Comparison of ENCODE assay signal across 1 cellular context in the genomic region with DNA sequence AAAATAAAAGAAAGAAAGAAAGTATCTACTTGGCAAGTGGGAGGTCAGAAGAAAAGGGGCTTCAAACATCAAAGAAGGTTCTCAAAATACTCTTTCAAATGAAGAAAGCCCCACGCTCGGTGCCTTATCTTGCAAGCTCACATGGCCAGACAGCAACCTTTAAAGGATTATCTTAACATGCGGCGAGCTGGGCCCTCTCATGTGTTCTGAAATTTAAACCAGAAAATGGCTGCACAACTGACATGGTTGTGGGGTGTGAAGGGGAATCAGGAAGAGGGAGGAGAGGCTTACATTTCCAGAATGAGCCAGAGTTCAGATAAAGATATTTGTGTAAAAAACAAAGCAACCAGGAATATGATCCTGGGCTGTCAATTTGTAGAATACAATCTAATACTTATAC.
A peak's percentile ranks its signal among the peaks of the same experiment; 100 is the strongest.
TF ChIP-seq lines count a peak whose summit lies in the region.

No MANE protein-coding gene starts in this region.

TF ChIP-seq in K562, 482 proteins besides CTCF, POLR2A, EP300 and RAD21 (continued from another document and continues in another):
- TF ChIP-seq SIRT6 (IDR thresholded peaks at IDR 0.05; ENCODE audit: low read depth, low read length) (no peak), ZNF512 (tag; IDR thresholded peaks at IDR 0.05) (no peak), BRF2 (IDR thresholded peaks at IDR 0.05; ENCODE audit: borderline replicate concordance, insufficient read depth, insufficient read length) (no peak), MCM2 (IDR thresholded peaks at IDR 0.05; ENCODE audit: low read depth) (no peak), ZNF740 (CRISPR knock-in tag; IDR thresholded peaks at IDR 0.05) (no peak), ZNF740 (tag; IDR thresholded peaks at IDR 0.05) (peak in 1 of 2 experiments; percentile 83; a peak in 1 of 4 replicates), MTF1 (CRISPR knock-in tag; IDR thresholded peaks at IDR 0.05; ENCODE audit: borderline replicate concordance) (peak; percentile 90), NR2C2 (CRISPR knock-in tag; IDR thresholded peaks at IDR 0.05) (no peak), NR2C2 (tag; IDR thresholded peaks at IDR 0.05) (peak; percentile 64), POLR2B (IDR thresholded peaks at IDR 0.05; ENCODE audit: low read depth, partially characterized antibody) (no peak), HNRNPL (IDR thresholded peaks at IDR 0.05; ENCODE audit: low read depth, low read length) (no peak), ZNF445 (CRISPR knock-in tag; IDR thresholded peaks at IDR 0.05; ENCODE audit: low read depth) (peak; percentile 88), ZNF165 (CRISPR knock-in tag; IDR thresholded peaks at IDR 0.05; ENCODE audit: borderline replicate concordance) (peak; percentile 97), RBBP5 (IDR thresholded peaks at IDR 0.05; ENCODE audit: borderline replicate concordance, insufficient read depth, low read length, poor library complexity, severe bottlenecking) (no peak), SIX5 (IDR thresholded peaks at IDR 0.05; ENCODE audit: borderline replicate concordance in 1 of 2, insufficient read depth in 1 of 2, low read depth in 1 of 2, low read length in 2 of 2) (no peak), ZFPM2 (CRISPR knock-in tag; IDR thresholded peaks at IDR 0.05) (no peak), MECOM (CRISPR knock-in tag; IDR thresholded peaks at IDR 0.05) (peak; percentile 83), ZNF263 (CRISPR knock-in tag; IDR thresholded peaks at IDR 0.05; ENCODE audit: borderline replicate concordance) (peak; percentile 74; the same call in 1 of the 2 replicates), MYBL2 (IDR thresholded peaks at IDR 0.05; ENCODE audit: low read depth) (peak; percentile 61; the same call in 1 of the 2 replicates), MYBL2 (CRISPR knock-in tag; IDR thresholded peaks at IDR 0.05; ENCODE audit: borderline replicate concordance) (no peak), FOXK2 (conservative IDR thresholded peaks at IDR 0.05 in 1 of 2, IDR thresholded peaks at IDR 0.05 in 1 of 2; ENCODE audit: low read depth in 2 of 2) (no peak), XRCC3 (IDR thresholded peaks at IDR 0.05) (no peak), HIVEP1 (CRISPR knock-in tag; IDR thresholded peaks at IDR 0.05) (peak; percentile 95), ZNF766 (CRISPR knock-in tag; conservative IDR thresholded peaks at IDR 0.05) (peak; percentile 83), ZNF431 (CRISPR knock-in tag; IDR thresholded peaks at IDR 0.05) (peak; percentile 79), SMAD2 (IDR thresholded peaks at IDR 0.05; ENCODE audit: low read depth, low read length) (no peak), TOE1 (IDR thresholded peaks at IDR 0.05; ENCODE audit: borderline replicate concordance) (no peak), TOE1 (CRISPR knock-in tag; IDR thresholded peaks at IDR 0.05; ENCODE audit: borderline replicate concordance, low read depth) (no peak), ZFP1 (CRISPR knock-in tag; IDR thresholded peaks at IDR 0.05) (peak; percentile 81), ZNF75A (CRISPR knock-in tag; IDR thresholded peaks at IDR 0.05) (peak; percentile 75), ATF6 (CRISPR knock-in tag; IDR thresholded peaks at IDR 0.05) (no peak), TCF7 (IDR thresholded peaks at IDR 0.05; ENCODE audit: borderline replicate concordance) (no peak), ARID2 (IDR thresholded peaks at IDR 0.05) (no peak), MYNN (IDR thresholded peaks at IDR 0.05) (no peak), MYNN (CRISPR knock-in tag; IDR thresholded peaks at IDR 0.05) (no peak), ZBTB12 (CRISPR knock-in tag; IDR thresholded peaks at IDR 0.05) (peak; percentile 73), DEAF1 (CRISPR knock-in tag; IDR thresholded peaks at IDR 0.05) (peak; percentile 8; the same call in 1 of the 2 replicates), CBX5 (IDR thresholded peaks at IDR 0.05; ENCODE audit: borderline replicate concordance, low read depth) (no peak), TAF1 (IDR thresholded peaks at IDR 0.05; ENCODE audit: control insufficient read depth, extremely low read depth, insufficient read depth, low read length, severe bottlenecking) (no peak), ASH1L (IDR thresholded peaks at IDR 0.05; ENCODE audit: borderline replicate concordance, low read depth, partially characterized antibody) (no peak), HMG20B (CRISPR knock-in tag; IDR thresholded peaks at IDR 0.05) (no peak), ILK (tag; IDR thresholded peaks at IDR 0.05; ENCODE audit: borderline replicate concordance, low read depth) (peak; percentile 51; the same call in 1 of the 2 replicates), MXD1 (CRISPR knock-in tag; IDR thresholded peaks at IDR 0.05; ENCODE audit: borderline replicate concordance, poor library complexity, severe bottlenecking) (peak; percentile 65), FOXO4 (CRISPR knock-in tag; IDR thresholded peaks at IDR 0.05) (peak; percentile 89), COPS2 (conservative IDR thresholded peaks at IDR 0.05) (no peak), DACH1 (IDR thresholded peaks at IDR 0.05; ENCODE audit: partially characterized antibody) (no peak), NCOA2 (IDR thresholded peaks at IDR 0.05; ENCODE audit: partially characterized antibody in 2 of 2) (no peak), POLR3A (IDR thresholded peaks at IDR 0.05; ENCODE audit: borderline replicate concordance, extremely low read depth, insufficient read depth, insufficient read length) (no peak), FOXP1 (CRISPR knock-in tag; IDR thresholded peaks at IDR 0.05) (peak; percentile 84), ZNF444 (CRISPR knock-in tag; IDR thresholded peaks at IDR 0.05) (peak; percentile 88)
- TF ChIP-seq, protein P1, sequence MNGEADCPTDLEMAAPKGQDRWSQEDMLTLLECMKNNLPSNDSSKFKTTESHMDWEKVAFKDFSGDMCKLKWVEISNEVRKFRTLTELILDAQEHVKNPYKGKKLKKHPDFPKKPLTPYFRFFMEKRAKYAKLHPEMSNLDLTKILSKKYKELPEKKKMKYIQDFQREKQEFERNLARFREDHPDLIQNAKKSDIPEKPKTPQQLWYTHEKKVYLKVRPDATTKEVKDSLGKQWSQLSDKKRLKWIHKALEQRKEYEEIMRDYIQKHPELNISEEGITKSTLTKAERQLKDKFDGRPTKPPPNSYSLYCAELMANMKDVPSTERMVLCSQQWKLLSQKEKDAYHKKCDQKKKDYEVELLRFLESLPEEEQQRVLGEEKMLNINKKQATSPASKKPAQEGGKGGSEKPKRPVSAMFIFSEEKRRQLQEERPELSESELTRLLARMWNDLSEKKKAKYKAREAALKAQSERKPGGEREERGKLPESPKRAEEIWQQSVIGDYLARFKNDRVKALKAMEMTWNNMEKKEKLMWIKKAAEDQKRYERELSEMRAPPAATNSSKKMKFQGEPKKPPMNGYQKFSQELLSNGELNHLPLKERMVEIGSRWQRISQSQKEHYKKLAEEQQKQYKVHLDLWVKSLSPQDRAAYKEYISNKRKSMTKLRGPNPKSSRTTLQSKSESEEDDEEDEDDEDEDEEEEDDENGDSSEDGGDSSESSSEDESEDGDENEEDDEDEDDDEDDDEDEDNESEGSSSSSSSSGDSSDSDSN (IDR thresholded peaks at IDR 0.05; ENCODE audit: borderline replicate concordance in 1 of 2, low read depth in 2 of 2, low read length in 2 of 2): no peak
- TF ChIP-seq, protein P2, sequence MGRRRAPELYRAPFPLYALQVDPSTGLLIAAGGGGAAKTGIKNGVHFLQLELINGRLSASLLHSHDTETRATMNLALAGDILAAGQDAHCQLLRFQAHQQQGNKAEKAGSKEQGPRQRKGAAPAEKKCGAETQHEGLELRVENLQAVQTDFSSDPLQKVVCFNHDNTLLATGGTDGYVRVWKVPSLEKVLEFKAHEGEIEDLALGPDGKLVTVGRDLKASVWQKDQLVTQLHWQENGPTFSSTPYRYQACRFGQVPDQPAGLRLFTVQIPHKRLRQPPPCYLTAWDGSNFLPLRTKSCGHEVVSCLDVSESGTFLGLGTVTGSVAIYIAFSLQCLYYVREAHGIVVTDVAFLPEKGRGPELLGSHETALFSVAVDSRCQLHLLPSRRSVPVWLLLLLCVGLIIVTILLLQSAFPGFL (CRISPR knock-in tag; IDR thresholded peaks at IDR 0.05): no peak
- TF ChIP-seq, protein P3, sequence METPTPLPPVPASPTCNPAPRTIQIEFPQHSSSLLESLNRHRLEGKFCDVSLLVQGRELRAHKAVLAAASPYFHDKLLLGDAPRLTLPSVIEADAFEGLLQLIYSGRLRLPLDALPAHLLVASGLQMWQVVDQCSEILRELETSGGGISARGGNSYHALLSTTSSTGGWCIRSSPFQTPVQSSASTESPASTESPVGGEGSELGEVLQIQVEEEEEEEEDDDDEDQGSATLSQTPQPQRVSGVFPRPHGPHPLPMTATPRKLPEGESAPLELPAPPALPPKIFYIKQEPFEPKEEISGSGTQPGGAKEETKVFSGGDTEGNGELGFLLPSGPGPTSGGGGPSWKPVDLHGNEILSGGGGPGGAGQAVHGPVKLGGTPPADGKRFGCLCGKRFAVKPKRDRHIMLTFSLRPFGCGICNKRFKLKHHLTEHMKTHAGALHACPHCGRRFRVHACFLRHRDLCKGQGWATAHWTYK (CRISPR knock-in tag; IDR thresholded peaks at IDR 0.05): peak; percentile 93
